In the genomic region with DNA sequence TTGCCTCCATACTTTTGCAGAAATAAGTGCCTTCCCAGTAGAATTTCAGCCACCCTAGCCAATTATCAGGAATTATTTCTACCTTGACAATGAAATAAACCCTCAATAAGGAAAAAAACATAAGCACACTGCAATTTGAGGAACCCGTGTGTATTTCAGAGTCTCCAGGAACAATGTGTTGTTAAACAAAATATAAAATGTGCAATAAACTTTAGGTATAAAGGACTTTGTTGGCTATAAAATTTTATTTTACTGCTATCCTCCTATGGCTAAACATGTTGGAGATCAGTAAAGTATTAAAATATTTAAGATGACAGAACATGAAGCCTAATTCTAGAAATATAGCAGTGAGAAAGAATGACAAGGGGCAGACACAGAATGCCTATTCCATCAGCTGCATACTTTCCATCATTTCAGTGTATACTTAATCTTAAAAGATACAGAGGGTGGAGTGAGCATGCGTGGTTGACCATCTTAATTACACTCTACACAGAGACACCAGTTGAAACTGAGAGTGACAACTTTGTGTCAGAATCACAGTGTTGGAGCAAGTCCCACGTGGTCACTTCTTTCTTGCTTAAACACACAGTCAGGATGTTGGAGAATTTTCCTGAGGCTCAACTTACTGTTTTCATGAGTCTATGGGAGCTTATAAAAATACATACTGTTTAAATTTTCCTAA, we compare ENCODE assay signal across 24 cellular contexts.
"Had no signal": no experiment of that assay in that cellular context is flagged by ENCODE, and none has a peak within 500 bp of the region (broad histone marks: within the 10 kb centered on the region; RNA-seq: fewer than 3 reads in every experiment).

No MANE protein-coding gene starts in this region.

- H3K9me3 Mint-ChIP-seq: immature natural killer cell had no signal

- H3K4me1 ChIP-seq: colonic mucosa, esophagus muscularis mucosa, foreskin keratinocyte, gastroesophageal sphincter, heart left ventricle, left lung, lower lobe of right lung had no signal

- H3K4me3 ChIP-seq: colonic mucosa, dorsolateral prefrontal cortex, esophagus muscularis mucosa, gastroesophageal sphincter, heart left ventricle, hepatocyte, left lung, lower lobe of right lung had no signal

- H3K27ac Mint-ChIP-seq: immature natural killer cell, mesothelial cell of epicardium had no signal

- ATAC-seq: foreskin keratinocyte; gastroesophageal sphincter; heart left ventricle; left lung; left ventricle myocardium superior; lower lobe of right lung; naive thymus-derived CD4-positive, alpha-beta T cell had no signal

- H3K9me3 ChIP-seq: colonic mucosa, esophagus muscularis mucosa, gastroesophageal sphincter, heart left ventricle, left lung, lower lobe of right lung had no signal

- H3K36me3 ChIP-seq: colonic mucosa, esophagus muscularis mucosa, gastroesophageal sphincter, heart left ventricle, left lung, lower lobe of right lung had no signal

- DNase-seq: colonic mucosa; cortex of kidney; dermis blood vessel endothelial cell; dorsolateral prefrontal cortex; effector CD4-positive, alpha-beta T cell; effector memory CD4-positive, alpha-beta T cell; foreskin keratinocyte; heart left ventricle; hypothalamus; immature natural killer cell; islet precursor cell; kidney; kidney glomerular epithelial cell; left lung; left ventricle myocardium superior; lower lobe of right lung; mesenchymal stem cell; naive thymus-derived CD4-positive, alpha-beta T cell had no signal

- FAIRE-seq: endothelial cell of umbilical vein, frontal cortex, kidney had no signal
